10 cellular contexts compared by ENCODE assay signal in the genomic region with DNA sequence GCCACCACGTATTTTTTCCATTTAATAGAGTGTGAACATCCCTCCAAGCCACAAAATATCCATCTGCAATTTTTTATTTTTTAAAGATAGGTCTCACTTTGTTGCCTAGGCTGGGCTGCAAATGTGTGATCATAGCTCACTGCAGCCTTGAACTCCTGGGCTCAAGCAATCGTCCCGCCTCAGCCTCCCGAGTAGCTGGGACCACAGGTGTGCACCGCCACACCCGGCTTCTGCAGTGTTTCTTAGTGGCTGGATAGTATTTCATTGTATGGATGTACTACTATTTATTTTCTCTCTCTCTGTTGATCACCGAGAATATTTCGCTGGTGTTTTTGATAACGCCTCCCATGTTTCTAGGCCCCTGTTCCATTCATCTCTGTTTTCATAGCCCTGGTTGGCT. TPM values are rescaled to one million over a fixed set of nuclear protein-coding genes. Genes with fewer than 3 reads are reported as not detected.
DNase-seq lines count a peak whose midpoint lies in the region; ATAC-seq and TF ChIP-seq lines count a peak whose summit lies in the region.
"Had no signal": no experiment of that assay in that cellular context is flagged by ENCODE, and none has a peak within 500 bp of the region (broad histone marks: within the 10 kb centered on the region; RNA-seq: fewer than 3 reads in every experiment).

No MANE protein-coding gene starts in this region.

- DNase-seq in activated CD4-positive, alpha-beta memory T cell treated with anti-CD3 and anti-CD28 coated beads for 36 hours, result no peak
- DNase-seq in activated CD4-positive, alpha-beta memory T cell treated with anti-CD3 and anti-CD28 coated beads, Interleukin-2, amount 10 ng/mL, durations not matched to agents 7 days and 5 days, result no peak
- no peak for DNase-seq in NCI-H1092 (lab: John Stamatoyannopoulos, UW)
- DNase-seq in Ammon's horn (ENCODE audit: low spot score), result no peak
- DNase-seq: NCI-H1436, T-helper 1 cell had no signal

- H3K27ac ChIP-seq in mucosa of rectum (ENCODE audit: low read depth in 2 of 2, low read length in 2 of 2) (peak overlapping the region; percentile 93 to 94), thymus (ENCODE audit: low read depth) (peak overlapping the region; percentile 64)

- no peak for TF ChIP-seq CTCF in brain (conservative IDR thresholded peaks at IDR 0.05)

- CTCF ChIA-PET in activated CD4-positive, alpha-beta memory T cell treated with anti-CD3 and anti-CD28 coated beads for 36 hours (lab: Charles Lee), result interaction anchor here (1.2 kb wide), 1 partner anchor 15 kb away, joined by 3 read pairs; no protein-coding TSS in a partner anchor
- CTCF ChIA-PET in activated CD4-positive, alpha-beta memory T cell treated with anti-CD3 and anti-CD28 coated beads, Interleukin-2, amount 10 ng/mL, durations not matched to agents 7 days and 5 days (lab: Charles Lee), result interaction anchor here (0.6 to 1.0 kb wide), 3 partner anchors 11 to 916 kb away, joined by 3 read pairs; no protein-coding TSS in a partner anchor

- no peak overlapping the region for H3K4me3 ChIP-seq in mucosa of rectum (ENCODE audit: low read length in 2 of 2)
- no peak overlapping the region for H3K4me3 ChIP-seq in thymus (ENCODE audit: low read length)

- H3K36me3 Mint-ChIP-seq in activated CD4-positive, alpha-beta memory T cell treated with anti-CD3 and anti-CD28 coated beads for 36 hours, result no peaks in the 10 kb centered on the region
- H3K36me3 Mint-ChIP-seq in activated CD4-positive, alpha-beta memory T cell treated with anti-CD3 and anti-CD28 coated beads, Interleukin-2, amount 10 ng/mL, durations not matched to agents 7 days and 5 days (ENCODE audit: low read depth), result peaks cover 6% of the 10 kb centered on the region
- H3K36me3 Mint-ChIP-seq in brain, result no peaks in the 10 kb centered on the region

- H3K4me3 Mint-ChIP-seq in activated CD4-positive, alpha-beta memory T cell treated with anti-CD3 and anti-CD28 coated beads for 36 hours, result no peak overlapping the region
- H3K4me3 Mint-ChIP-seq in activated CD4-positive, alpha-beta memory T cell treated with anti-CD3 and anti-CD28 coated beads, Interleukin-2, amount 10 ng/mL, durations not matched to agents 7 days and 5 days, result no peak overlapping the region
- H3K4me3 Mint-ChIP-seq in brain, result no peak overlapping the region

- H3K27ac Mint-ChIP-seq in activated CD4-positive, alpha-beta memory T cell treated with anti-CD3 and anti-CD28 coated beads for 36 hours, result peak overlapping the region; percentile 16
- no peak overlapping the region for H3K27ac Mint-ChIP-seq in activated CD4-positive, alpha-beta memory T cell treated with anti-CD3 and anti-CD28 coated beads, Interleukin-2, amount 10 ng/mL, durations not matched to agents 7 days and 5 days
- peak overlapping the region in 3 of 5 experiments; percentile 8 to 97 (median 85) for H3K27ac Mint-ChIP-seq in brain

- H3K27me3 ChIP-seq in mucosa of rectum (ENCODE audit: control insufficient read depth in 2 of 2, insufficient read depth in 2 of 2, low read length in 2 of 2), result no peaks in the 10 kb centered on the region
- no peaks in the 10 kb centered on the region for H3K27me3 ChIP-seq in thymus (ENCODE audit: control insufficient read depth, insufficient read depth)

- H3K9ac ChIP-seq in mucosa of rectum (ENCODE audit: low read depth in 1 of 2, low read length in 2 of 2), result peak overlapping the region in 1 of 2 donors; percentile 62

- no peak for ATAC-seq in HG02970 (IDR thresholded peaks at IDR 0.05; ENCODE audit: low FRiP score, unreplicated experiment)

- peaks cover 63 to 84% of the 10 kb centered on the region in 2 donors for H3K4me1 ChIP-seq in mucosa of rectum (ENCODE audit: control insufficient read depth in 2 of 2, insufficient read depth in 2 of 2, low read length in 2 of 2)
- peaks cover 21% of the 10 kb centered on the region for H3K4me1 ChIP-seq in thymus (ENCODE audit: control insufficient read depth, insufficient read depth, low read length)

- no peaks in the 10 kb centered on the region for H3K9me3 ChIP-seq in mucosa of rectum (ENCODE audit: control insufficient read depth in 2 of 2, low read length in 2 of 2)
- no peaks in the 10 kb centered on the region for H3K9me3 ChIP-seq in thymus (ENCODE audit: control insufficient read depth)

- H3K4me1 Mint-ChIP-seq in activated CD4-positive, alpha-beta memory T cell treated with anti-CD3 and anti-CD28 coated beads for 36 hours (ENCODE audit: low read depth), result peaks cover 50% of the 10 kb centered on the region
- H3K4me1 Mint-ChIP-seq in activated CD4-positive, alpha-beta memory T cell treated with anti-CD3 and anti-CD28 coated beads, Interleukin-2, amount 10 ng/mL, durations not matched to agents 7 days and 5 days, result peaks cover 32% of the 10 kb centered on the region
- H3K4me1 Mint-ChIP-seq in brain, result peaks cover 49% of the 10 kb centered on the region

- intact Hi-C loops in activated CD4-positive, alpha-beta memory T cell treated with anti-CD3 and anti-CD28 coated beads for 36 hours (cut with micrococcal nuclease), result no loop called here

- H3K9me3 Mint-ChIP-seq in activated CD4-positive, alpha-beta memory T cell treated with anti-CD3 and anti-CD28 coated beads for 36 hours, result no peaks in the 10 kb centered on the region
- H3K9me3 Mint-ChIP-seq in activated CD4-positive, alpha-beta memory T cell treated with anti-CD3 and anti-CD28 coated beads, Interleukin-2, amount 10 ng/mL, durations not matched to agents 7 days and 5 days, result no peaks in the 10 kb centered on the region
- H3K9me3 Mint-ChIP-seq in brain, result peaks cover 0 to 2% (median 0%) of the 10 kb centered on the region in 5 experiments

- WGBS in thymus, result 86% methylated on average over 9 of the region's 9 CpGs

- POLR2A ChIA-PET in activated CD4-positive, alpha-beta memory T cell treated with anti-CD3 and anti-CD28 coated beads for 36 hours (lab: Charles Lee), result interaction anchor here (1.1 kb wide), 1 partner anchor 10 kb away, joined by 3 read pairs; no protein-coding TSS in a partner anchor
- POLR2A ChIA-PET in activated CD4-positive, alpha-beta memory T cell treated with anti-CD3 and anti-CD28 coated beads, Interleukin-2, amount 10 ng/mL, durations not matched to agents 7 days and 5 days (lab: Charles Lee), result interaction anchor here (1.3 to 2.4 kb wide), 3 partner anchors 11 to 15 kb away, joined by 3 to 10 read pairs (median 5); no protein-coding TSS in a partner anchor

- H3K27me3 Mint-ChIP-seq in activated CD4-positive, alpha-beta memory T cell treated with anti-CD3 and anti-CD28 coated beads for 36 hours, result no peaks in the 10 kb centered on the region
- H3K27me3 Mint-ChIP-seq in activated CD4-positive, alpha-beta memory T cell treated with anti-CD3 and anti-CD28 coated beads, Interleukin-2, amount 10 ng/mL, durations not matched to agents 7 days and 5 days, result no peaks in the 10 kb centered on the region
- no peaks in the 10 kb centered on the region for H3K27me3 Mint-ChIP-seq in brain

- peaks cover 0 to 2% of the 10 kb centered on the region in 2 donors for H3K36me3 ChIP-seq in mucosa of rectum (ENCODE audit: control insufficient read depth in 2 of 2, insufficient read depth in 2 of 2, low read length in 2 of 2)
- H3K36me3 ChIP-seq in thymus (ENCODE audit: control insufficient read depth, insufficient read depth), result no peaks in the 10 kb centered on the region

RNA-seq across cellular contexts. Expression of gene MLXIP, which starts 17.5 kb away (rescaled TPM):
- 10 to 100 TPM; 17.5 to 19.6 TPM for total RNA-seq in activated CD4-positive, alpha-beta memory T cell treated with anti-CD3 and anti-CD28 coated beads for 36 hours
- total RNA-seq in activated CD4-positive, alpha-beta memory T cell treated with anti-CD3 and anti-CD28 coated beads, Interleukin-2, amount 10 ng/mL, durations not matched to agents 7 days and 5 days, result 10 to 100 TPM; 26.0 to 29.6 TPM
- polyA plus RNA-seq in brain (ENCODE audit: insufficient read depth, low read depth, low replicate concordance), result 29.1 TPM
- 31.9 TPM for polyA plus RNA-seq in thymus
